2 cellular contexts compared by ENCODE assay signal in the genomic region with DNA sequence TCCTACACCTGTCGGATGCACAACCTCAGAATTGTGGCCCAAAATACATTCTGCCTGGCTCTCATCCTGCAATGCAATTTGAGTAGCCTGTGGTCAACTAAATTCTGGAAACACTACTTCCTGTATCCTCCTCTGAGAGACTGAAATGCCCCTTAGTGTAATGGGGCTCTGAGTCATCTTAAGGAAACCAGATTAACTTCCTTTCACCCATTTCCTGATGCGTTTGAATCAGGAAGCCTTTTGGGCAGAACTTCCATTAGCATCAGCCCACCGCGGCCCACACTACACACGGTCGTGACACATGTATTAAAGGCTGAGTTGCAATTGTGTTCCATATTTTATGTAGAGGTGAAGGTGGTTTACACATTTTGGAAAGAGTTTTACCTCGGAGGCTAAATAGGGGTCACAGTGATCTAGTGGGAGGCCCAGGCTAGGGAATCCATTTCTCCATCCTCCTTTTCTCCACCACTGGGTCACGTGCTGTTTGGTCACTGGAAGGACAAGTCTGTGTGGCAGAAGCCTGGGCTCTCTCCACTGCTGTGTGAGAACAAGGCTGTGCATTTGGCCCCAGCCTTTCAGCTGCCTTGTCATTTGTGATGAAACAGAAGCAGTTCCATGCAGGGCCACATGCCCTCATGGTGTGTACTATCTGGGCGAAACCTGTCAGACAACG.
TF ChIP-seq lines count a peak whose summit lies in the region.

No MANE protein-coding gene starts in this region.

TF ChIP-seq in liver, 16 proteins besides CTCF, POLR2A, EP300 and RAD21:
- TF ChIP-seq GABPA (IDR thresholded peaks at IDR 0.05 in 1 of 2, conservative IDR thresholded peaks at IDR 0.05 in 1 of 2) (no peak), JUND (IDR thresholded peaks at IDR 0.05) (peak; percentile 65 to 70), NR2F2 (IDR thresholded peaks at IDR 0.05) (no peak), SP1 (IDR thresholded peaks at IDR 0.05) (no peak), TAF1 (conservative IDR thresholded peaks at IDR 0.05) (no peak), FOXA1 (IDR thresholded peaks at IDR 0.05) (no peak), RXRA (IDR thresholded peaks at IDR 0.05) (no peak), FOXA2 (IDR thresholded peaks at IDR 0.05) (no peak), EGR1 (IDR thresholded peaks at IDR 0.05; ENCODE audit: low read depth in 2 of 2) (peak in 1 of 2 donors; percentile 17), HNF4A (conservative IDR thresholded peaks at IDR 0.05) (no peak), YY1 (IDR thresholded peaks at IDR 0.05) (no peak)
- TF ChIP-seq, protein P1, sequence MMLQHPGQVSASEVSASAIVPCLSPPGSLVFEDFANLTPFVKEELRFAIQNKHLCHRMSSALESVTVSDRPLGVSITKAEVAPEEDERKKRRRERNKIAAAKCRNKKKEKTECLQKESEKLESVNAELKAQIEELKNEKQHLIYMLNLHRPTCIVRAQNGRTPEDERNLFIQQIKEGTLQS (IDR thresholded peaks at IDR 0.05), result no peak
- TF ChIP-seq, protein P2, sequence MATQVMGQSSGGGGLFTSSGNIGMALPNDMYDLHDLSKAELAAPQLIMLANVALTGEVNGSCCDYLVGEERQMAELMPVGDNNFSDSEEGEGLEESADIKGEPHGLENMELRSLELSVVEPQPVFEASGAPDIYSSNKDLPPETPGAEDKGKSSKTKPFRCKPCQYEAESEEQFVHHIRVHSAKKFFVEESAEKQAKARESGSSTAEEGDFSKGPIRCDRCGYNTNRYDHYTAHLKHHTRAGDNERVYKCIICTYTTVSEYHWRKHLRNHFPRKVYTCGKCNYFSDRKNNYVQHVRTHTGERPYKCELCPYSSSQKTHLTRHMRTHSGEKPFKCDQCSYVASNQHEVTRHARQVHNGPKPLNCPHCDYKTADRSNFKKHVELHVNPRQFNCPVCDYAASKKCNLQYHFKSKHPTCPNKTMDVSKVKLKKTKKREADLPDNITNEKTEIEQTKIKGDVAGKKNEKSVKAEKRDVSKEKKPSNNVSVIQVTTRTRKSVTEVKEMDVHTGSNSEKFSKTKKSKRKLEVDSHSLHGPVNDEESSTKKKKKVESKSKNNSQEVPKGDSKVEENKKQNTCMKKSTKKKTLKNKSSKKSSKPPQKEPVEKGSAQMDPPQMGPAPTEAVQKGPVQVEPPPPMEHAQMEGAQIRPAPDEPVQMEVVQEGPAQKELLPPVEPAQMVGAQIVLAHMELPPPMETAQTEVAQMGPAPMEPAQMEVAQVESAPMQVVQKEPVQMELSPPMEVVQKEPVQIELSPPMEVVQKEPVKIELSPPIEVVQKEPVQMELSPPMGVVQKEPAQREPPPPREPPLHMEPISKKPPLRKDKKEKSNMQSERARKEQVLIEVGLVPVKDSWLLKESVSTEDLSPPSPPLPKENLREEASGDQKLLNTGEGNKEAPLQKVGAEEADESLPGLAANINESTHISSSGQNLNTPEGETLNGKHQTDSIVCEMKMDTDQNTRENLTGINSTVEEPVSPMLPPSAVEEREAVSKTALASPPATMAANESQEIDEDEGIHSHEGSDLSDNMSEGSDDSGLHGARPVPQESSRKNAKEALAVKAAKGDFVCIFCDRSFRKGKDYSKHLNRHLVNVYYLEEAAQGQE (IDR thresholded peaks at IDR 0.05), result no peak
- TF ChIP-seq, protein P3, sequence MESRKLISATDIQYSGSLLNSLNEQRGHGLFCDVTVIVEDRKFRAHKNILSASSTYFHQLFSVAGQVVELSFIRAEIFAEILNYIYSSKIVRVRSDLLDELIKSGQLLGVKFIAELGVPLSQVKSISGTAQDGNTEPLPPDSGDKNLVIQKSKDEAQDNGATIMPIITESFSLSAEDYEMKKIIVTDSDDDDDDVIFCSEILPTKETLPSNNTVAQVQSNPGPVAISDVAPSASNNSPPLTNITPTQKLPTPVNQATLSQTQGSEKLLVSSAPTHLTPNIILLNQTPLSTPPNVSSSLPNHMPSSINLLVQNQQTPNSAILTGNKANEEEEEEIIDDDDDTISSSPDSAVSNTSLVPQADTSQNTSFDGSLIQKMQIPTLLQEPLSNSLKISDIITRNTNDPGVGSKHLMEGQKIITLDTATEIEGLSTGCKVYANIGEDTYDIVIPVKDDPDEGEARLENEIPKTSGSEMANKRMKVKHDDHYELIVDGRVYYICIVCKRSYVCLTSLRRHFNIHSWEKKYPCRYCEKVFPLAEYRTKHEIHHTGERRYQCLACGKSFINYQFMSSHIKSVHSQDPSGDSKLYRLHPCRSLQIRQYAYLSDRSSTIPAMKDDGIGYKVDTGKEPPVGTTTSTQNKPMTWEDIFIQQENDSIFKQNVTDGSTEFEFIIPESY (IDR thresholded peaks at IDR 0.05), result no peak
- TF ChIP-seq, protein P4, sequence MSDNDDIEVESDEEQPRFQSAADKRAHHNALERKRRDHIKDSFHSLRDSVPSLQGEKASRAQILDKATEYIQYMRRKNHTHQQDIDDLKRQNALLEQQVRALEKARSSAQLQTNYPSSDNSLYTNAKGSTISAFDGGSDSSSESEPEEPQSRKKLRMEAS (IDR thresholded peaks at IDR 0.05), result peak; percentile 48

TF ChIP-seq in HepG2, 621 proteins besides CTCF, POLR2A, EP300 and RAD21:
- TF ChIP-seq, protein P5, sequence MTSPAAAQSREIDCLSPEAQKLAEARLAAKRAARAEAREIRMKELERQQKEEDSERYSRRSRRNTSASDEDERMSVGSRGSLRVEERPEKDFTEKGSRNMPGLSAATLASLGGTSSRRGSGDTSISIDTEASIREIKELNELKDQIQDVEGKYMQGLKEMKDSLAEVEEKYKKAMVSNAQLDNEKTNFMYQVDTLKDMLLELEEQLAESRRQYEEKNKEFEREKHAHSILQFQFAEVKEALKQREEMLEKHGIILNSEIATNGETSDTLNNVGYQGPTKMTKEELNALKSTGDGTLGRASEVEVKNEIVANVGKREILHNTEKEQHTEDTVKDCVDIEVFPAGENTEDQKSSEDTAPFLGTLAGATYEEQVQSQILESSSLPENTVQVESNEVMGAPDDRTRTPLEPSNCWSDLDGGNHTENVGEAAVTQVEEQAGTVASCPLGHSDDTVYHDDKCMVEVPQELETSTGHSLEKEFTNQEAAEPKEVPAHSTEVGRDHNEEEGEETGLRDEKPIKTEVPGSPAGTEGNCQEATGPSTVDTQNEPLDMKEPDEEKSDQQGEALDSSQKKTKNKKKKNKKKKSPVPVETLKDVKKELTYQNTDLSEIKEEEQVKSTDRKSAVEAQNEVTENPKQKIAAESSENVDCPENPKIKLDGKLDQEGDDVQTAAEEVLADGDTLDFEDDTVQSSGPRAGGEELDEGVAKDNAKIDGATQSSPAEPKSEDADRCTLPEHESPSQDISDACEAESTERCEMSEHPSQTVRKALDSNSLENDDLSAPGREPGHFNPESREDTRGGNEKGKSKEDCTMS (CRISPR knock-in tag; conservative IDR thresholded peaks at IDR 0.05), result no peak
- TF ChIP-seq NFKB2 (CRISPR knock-in tag; IDR thresholded peaks at IDR 0.05; ENCODE audit: borderline replicate concordance), result no peak
- TF ChIP-seq, protein P6, sequence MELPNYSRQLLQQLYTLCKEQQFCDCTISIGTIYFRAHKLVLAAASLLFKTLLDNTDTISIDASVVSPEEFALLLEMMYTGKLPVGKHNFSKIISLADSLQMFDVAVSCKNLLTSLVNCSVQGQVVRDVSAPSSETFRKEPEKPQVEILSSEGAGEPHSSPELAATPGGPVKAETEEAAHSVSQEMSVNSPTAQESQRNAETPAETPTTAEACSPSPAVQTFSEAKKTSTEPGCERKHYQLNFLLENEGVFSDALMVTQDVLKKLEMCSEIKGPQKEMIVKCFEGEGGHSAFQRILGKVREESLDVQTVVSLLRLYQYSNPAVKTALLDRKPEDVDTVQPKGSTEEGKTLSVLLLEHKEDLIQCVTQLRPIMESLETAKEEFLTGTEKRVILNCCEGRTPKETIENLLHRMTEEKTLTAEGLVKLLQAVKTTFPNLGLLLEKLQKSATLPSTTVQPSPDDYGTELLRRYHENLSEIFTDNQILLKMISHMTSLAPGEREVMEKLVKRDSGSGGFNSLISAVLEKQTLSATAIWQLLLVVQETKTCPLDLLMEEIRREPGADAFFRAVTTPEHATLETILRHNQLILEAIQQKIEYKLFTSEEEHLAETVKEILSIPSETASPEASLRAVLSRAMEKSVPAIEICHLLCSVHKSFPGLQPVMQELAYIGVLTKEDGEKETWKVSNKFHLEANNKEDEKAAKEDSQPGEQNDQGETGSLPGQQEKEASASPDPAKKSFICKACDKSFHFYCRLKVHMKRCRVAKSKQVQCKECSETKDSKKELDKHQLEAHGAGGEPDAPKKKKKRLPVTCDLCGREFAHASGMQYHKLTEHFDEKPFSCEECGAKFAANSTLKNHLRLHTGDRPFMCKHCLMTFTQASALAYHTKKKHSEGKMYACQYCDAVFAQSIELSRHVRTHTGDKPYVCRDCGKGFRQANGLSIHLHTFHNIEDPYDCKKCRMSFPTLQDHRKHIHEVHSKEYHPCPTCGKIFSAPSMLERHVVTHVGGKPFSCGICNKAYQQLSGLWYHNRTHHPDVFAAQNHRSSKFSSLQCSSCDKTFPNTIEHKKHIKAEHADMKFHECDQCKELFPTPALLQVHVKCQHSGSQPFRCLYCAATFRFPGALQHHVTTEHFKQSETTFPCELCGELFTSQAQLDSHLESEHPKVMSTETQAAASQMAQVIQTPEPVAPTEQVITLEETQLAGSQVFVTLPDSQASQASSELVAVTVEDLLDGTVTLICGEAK (IDR thresholded peaks at IDR 0.05), result no peak
- TF ChIP-seq, protein P6 (CRISPR knock-in tag; IDR thresholded peaks at IDR 0.05), result no peak
